ENCODE assay signal across 8 cellular contexts in genomic region chr6:35259194-35259945, GRCh38. TPM values are rescaled to one million over a fixed set of nuclear protein-coding genes. Genes with fewer than 3 reads are reported as not detected.
DNase-seq lines count a peak whose midpoint lies in the region; ATAC-seq and TF ChIP-seq lines count a peak whose summit lies in the region.

TSS of gene ZNF76 (plus strand) at chr6:35259735. CDS start at chr6:35281152, 21,417 bp downstream.

- H3K4me2 ChIP-seq in mesenchymal stem cell (ENCODE audit: low read length, poor library complexity, severe bottlenecking): peak within 1 kb of the TSS; percentile 95

- H3K9me3 Mint-ChIP-seq in effector memory CD8-positive, alpha-beta T cell: no peaks in the 10 kb centered on the region

- H2AFZ ChIP-seq in mesenchymal stem cell (ENCODE audit: low read depth, low read length): peak within 1 kb of the TSS; percentile 99

- peak within 1 kb of the TSS; percentile 98 for H4K8ac ChIP-seq in mesenchymal stem cell (ENCODE audit: low read length)

- peaks cover 20% of the 10 kb centered on the region for H3K79me1 ChIP-seq in mesenchymal stem cell (replicated peaks; ENCODE audit: low read length, poor library complexity, severe bottlenecking)

- H3K27ac ChIP-seq in mesenchymal stem cell (ENCODE audit: low read length, poor library complexity, severe bottlenecking): peak within 1 kb of the TSS; percentile 45

- peak within 1 kb of the TSS; percentile 96 for H2BK5ac ChIP-seq in mesenchymal stem cell (ENCODE audit: low read depth, low read length, poor library complexity, severe bottlenecking)

- H3K27me3 ChIP-seq in mesenchymal stem cell (ENCODE audit: control insufficient read depth in 1 of 2, insufficient read depth in 1 of 2, low read length in 2 of 2): no peaks in the 10 kb centered on the region

- H2AK5ac ChIP-seq in mesenchymal stem cell (ENCODE audit: low read length, severe bottlenecking): peak within 1 kb of the TSS; percentile 92

- peak within 1 kb of the TSS; percentile 99 for H4K91ac ChIP-seq in mesenchymal stem cell (ENCODE audit: low read length)

- DNase-seq in CMK (ENCODE audit: low read depth): peak; percentile 85
- peak; percentile 97 for DNase-seq in GM20000 (ENCODE audit: low spot score)
- DNase-seq in HT1080 (ENCODE audit: low read depth): peak; percentile 96
- DNase-seq in NOMO-1 treated with DMSO at 0.1 percent for 48 hours (lab: John Stamatoyannopoulos, UW; ENCODE audit: unreplicated experiment): peak; percentile 94
- DNase-seq in activated CD8-positive, alpha-beta memory T cell treated with anti-CD3 and anti-CD28 coated beads for 4 hours (ENCODE audit: low read depth in 2 of 2): peak; percentile 76 to 82
- DNase-seq in effector memory CD8-positive, alpha-beta T cell: peak; percentile 89 to 98 (median 94)
- peak; percentile 98 for DNase-seq in mesenchymal stem cell
- peak; percentile 82 for DNase-seq in stimulated activated CD8-positive, alpha-beta memory T cell treated with anti-CD3 and anti-CD28 coated beads, Interleukin-12 subunit alpha, Interleukin-12 subunit beta, amount 100 ng/mL, for 4 hours (ENCODE audit: low read depth)

- H3K4me3 ChIP-seq in mesenchymal stem cell (ENCODE audit: insufficient read depth in 1 of 2, low read depth in 1 of 2, low read length in 2 of 2): peak within 1 kb of the TSS; percentile 98 to 99

- H3K23ac ChIP-seq in mesenchymal stem cell (ENCODE audit: low read length in 2 of 2): peak within 1 kb of the TSS; percentile 85 to 97

- H3K36me3 Mint-ChIP-seq in effector memory CD8-positive, alpha-beta T cell (ENCODE audit: insufficient read depth): peaks cover 21% of the 10 kb centered on the region

- peak within 1 kb of the TSS; percentile 98 to 99 for H3K18ac ChIP-seq in mesenchymal stem cell (ENCODE audit: low read depth in 1 of 2, low read length in 2 of 2)

- TF ChIP-seq CTCF in GM20000 (IDR thresholded peaks at IDR 0.05; ENCODE audit: extremely low read depth, missing control alignments): no peak

- peak within 1 kb of the TSS; percentile 98 for H3K9ac ChIP-seq in mesenchymal stem cell (ENCODE audit: low read length)

- H3K36me3 ChIP-seq in mesenchymal stem cell (ENCODE audit: control insufficient read depth in 1 of 2, insufficient read depth in 2 of 2, low read depth in 1 of 2, low read length in 2 of 2): peaks cover 0 to 3% of the 10 kb centered on the region in 2 experiments

- ATAC-seq in effector memory CD8-positive, alpha-beta T cell (replicated peaks): peak; percentile 74

- H3K4ac ChIP-seq in mesenchymal stem cell (ENCODE audit: low read depth in 1 of 2, low read length in 2 of 2): peak within 1 kb of the TSS; percentile 93 to 98

- no peaks in the 10 kb centered on the region for H3K9me3 ChIP-seq in mesenchymal stem cell (ENCODE audit: control insufficient read depth, low read length)

- peak within 1 kb of the TSS; percentile 96 for H2BK15ac ChIP-seq in mesenchymal stem cell (ENCODE audit: low read depth, poor library complexity, severe bottlenecking)

- no peaks in the 10 kb centered on the region for H3K27me3 Mint-ChIP-seq in effector memory CD8-positive, alpha-beta T cell

- peaks cover 42 to 52% of the 10 kb centered on the region in 2 donors for H3K4me1 Mint-ChIP-seq in effector memory CD8-positive, alpha-beta T cell (ENCODE audit: low read depth in 2 of 2)

- H3K14ac ChIP-seq in mesenchymal stem cell (ENCODE audit: low read length in 2 of 2): peak within 1 kb of the TSS in 1 of 2 experiments; percentile 96

- peak within 1 kb of the TSS; percentile 62 to 85 for H2BK12ac ChIP-seq in mesenchymal stem cell (ENCODE audit: low read length in 2 of 2)

- peak within 1 kb of the TSS; percentile 87 to 94 for H3K4me3 Mint-ChIP-seq in effector memory CD8-positive, alpha-beta T cell

- peak within 1 kb of the TSS; percentile 97 to 99 for H3K27ac Mint-ChIP-seq in effector memory CD8-positive, alpha-beta T cell

- peaks cover 5% of the 10 kb centered on the region for H3K4me1 ChIP-seq in mesenchymal stem cell (ENCODE audit: control insufficient read depth, insufficient read depth, low read depth, low read length)

- peak within 1 kb of the TSS; percentile 96 for H2BK120ac ChIP-seq in mesenchymal stem cell (ENCODE audit: low read depth, low read length)

- under 1% methylated on average over 58 of the region's 82 CpGs for WGBS in mesenchymal stem cell

RNA-seq across cellular contexts. Expression of gene ZNF76, which starts in this region (rescaled TPM):
- 11.6 and 14.0 TPM in 2 replicates for total RNA-seq in HT1080 (2014; rRNA removed; shearing (Covaris generic))
- polyA plus RNA-seq in HT1080 (2015; cell fraction: cytosol; rRNA removed): 12.7 and 13.3 TPM in 2 replicates
- polyA plus RNA-seq in HT1080 (2015; cell fraction: nucleus; rRNA removed): 54.2 and 62.8 TPM in 2 replicates
- polyA plus RNA-seq in mesenchymal stem cell (2013, experiment 1 of 2): 12.0 TPM
- 10.9 TPM for polyA plus RNA-seq in mesenchymal stem cell (2013, experiment 2 of 2)

Comparison
In these comparisons a context has a peak if more than half of its experiments do, and no peak if none do; other contexts are left out.
1. Peak in every context shown above with its lines: DNase-seq, ATAC-seq, H3K4me3 ChIP-seq and H3K27ac ChIP-seq.